In the genomic region with DNA sequence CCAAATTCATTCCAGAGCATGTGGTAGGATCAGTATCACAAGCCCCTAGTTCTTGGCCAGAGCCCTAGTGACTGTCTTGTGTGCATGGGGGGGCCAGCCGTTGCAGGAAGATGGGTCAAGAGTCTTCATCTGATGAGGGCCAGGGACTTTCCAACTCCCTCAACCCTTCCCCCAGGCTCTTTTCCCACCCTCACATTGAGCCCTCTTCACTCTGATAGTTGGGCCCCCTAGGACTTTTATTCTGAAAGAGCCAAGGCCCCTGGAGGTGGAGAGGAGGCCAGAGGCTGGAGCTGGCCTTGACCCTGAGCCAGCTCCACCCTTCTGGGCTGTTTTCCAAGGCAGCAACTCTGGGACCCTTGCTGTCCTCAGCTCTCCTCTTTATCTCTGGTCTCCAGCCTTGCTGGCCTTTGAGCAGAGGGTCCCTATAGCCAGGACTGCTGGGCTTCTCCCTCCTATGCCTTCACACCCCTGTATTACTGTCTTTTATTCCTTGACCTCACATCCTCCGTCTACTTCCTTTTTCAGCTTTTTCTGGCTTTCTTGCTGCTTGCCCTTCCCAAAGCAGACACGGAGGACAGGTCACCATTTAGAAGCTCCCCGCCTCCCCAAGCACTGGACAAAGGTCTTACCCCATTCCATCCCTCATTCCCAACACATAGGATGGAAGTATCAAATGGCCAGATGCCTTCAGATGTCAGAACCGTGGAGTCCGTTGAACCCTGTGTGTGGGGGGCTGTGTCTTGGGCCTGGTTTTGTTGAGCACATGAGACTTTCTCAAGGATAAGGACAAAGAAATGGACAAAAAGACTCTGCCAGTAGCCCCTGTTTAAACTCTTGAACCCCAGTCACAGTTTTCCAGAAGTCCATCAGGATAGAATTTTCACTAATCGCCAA, we compare ENCODE assay signal across 24 cellular contexts. TPM values are rescaled to one million over a fixed set of nuclear protein-coding genes. Genes with fewer than 3 reads are reported as not detected.
DNase-seq lines count a peak whose midpoint lies in the region; ATAC-seq and TF ChIP-seq lines count a peak whose summit lies in the region.
"Had no signal": no experiment of that assay in that cellular context is flagged by ENCODE, and none has a peak within 500 bp of the region (broad histone marks: within the 10 kb centered on the region; RNA-seq: fewer than 3 reads in every experiment).

No MANE protein-coding gene starts in this region.

- H3K27ac ChIP-seq in CD8-positive, alpha-beta memory T cell (ENCODE audit: low read depth, low read length), result peak overlapping the region; percentile 51
- H3K27ac ChIP-seq in right cardiac atrium (ENCODE audit: low read length), result peak overlapping the region; percentile 19
- H3K27ac ChIP-seq: A549; BLaER1 treated with 17β-estradiol and CSF1 and Interleukin-3, amounts not matched to agents 10 nM and 100 nM; cardiac muscle cell; KMS-11 had no signal

- no peaks in the 10 kb centered on the region for H3K4me1 ChIP-seq in CD8-positive, alpha-beta memory T cell (ENCODE audit: insufficient read depth, low read length)
- H3K4me1 ChIP-seq in right cardiac atrium (ENCODE audit: control insufficient read depth, insufficient read depth, low read length), result peaks cover 4% of the 10 kb centered on the region
- H3K4me1 ChIP-seq: A549 had no signal

- no peaks in the 10 kb centered on the region for H3K9me3 Mint-ChIP-seq in CD8-positive, alpha-beta memory T cell
- H3K9me3 Mint-ChIP-seq in activated T-helper 1 cell treated with anti-CD3 and anti-CD28 coated beads, Interleukin-12 subunit alpha, Interleukin-12 subunit beta, Interleukin-2, Interleukin-4 antibody, amounts not matched to agents 30 ng/mL and 10 ng/mL and 1 ng/mL, durations not matched to agents 14 hours and 24 hours and 36 hours, result no peaks in the 10 kb centered on the region

- no peak for DNase-seq in CD8-positive, alpha-beta memory T cell
- DNase-seq in activated T-helper 1 cell treated with anti-CD3 and anti-CD28 coated beads, Interleukin-12 subunit alpha, Interleukin-12 subunit beta, Interleukin-2, Interleukin-4 antibody, amounts not matched to agents 30 ng/mL and 10 ng/mL and 1 ng/mL, durations not matched to agents 14 hours and 24 hours and 36 hours (ENCODE audit: low spot score), result no peak
- DNase-seq in right cardiac atrium (peak; percentile 60 to 82 (median 79)), omental fat pad (ENCODE audit: low spot score) (peak; percentile 19), NCI-H446 (lab: John Stamatoyannopoulos, UW) (no peak), head of caudate nucleus (no peak), NCI-H510A treated with DMSO at 0.1 percent for 48 hours (lab: John Stamatoyannopoulos, UW) (no peak)
- DNase-seq: activated CD4-positive, alpha-beta T cell treated with anti-CD3 and anti-CD28 coated beads for 4 hours; activated CD8-positive, alpha-beta memory T cell treated with anti-CD3 and anti-CD28 coated beads, Interleukin-2, amount 10 ng/mL, durations not matched to agents 7 days and 5 days; activated effector memory CD4-positive, alpha-beta T cell treated with anti-CD3 and anti-CD28 coated beads, Interleukin-2, amount 50 U/mL, for 16 hours; DMS153; GF-D8; NCI-H1930; NCI-H345; NK-92 treated with Interleukin-12 subunit alpha and Interleukin-12 subunit beta, amount 100 ng/mL, for 24 hours had no signal

- H3K36me3 Mint-ChIP-seq in CD8-positive, alpha-beta memory T cell, result peaks cover 0 to 4% (median 0%) of the 10 kb centered on the region in 3 donors
- H3K36me3 Mint-ChIP-seq in activated T-helper 1 cell treated with anti-CD3 and anti-CD28 coated beads, Interleukin-12 subunit alpha, Interleukin-12 subunit beta, Interleukin-2, Interleukin-4 antibody, amounts not matched to agents 30 ng/mL and 10 ng/mL and 1 ng/mL, durations not matched to agents 14 hours and 24 hours and 36 hours (ENCODE audit: low read depth), result peaks cover 21% of the 10 kb centered on the region
- H3K36me3 Mint-ChIP-seq: activated CD8-positive, alpha-beta memory T cell treated with anti-CD3 and anti-CD28 coated beads, Interleukin-2, amount 10 ng/mL, durations not matched to agents 7 days and 5 days had no signal

- no peak overlapping the region for H3K4me3 Mint-ChIP-seq in CD8-positive, alpha-beta memory T cell
- H3K4me3 Mint-ChIP-seq in activated T-helper 1 cell treated with anti-CD3 and anti-CD28 coated beads, Interleukin-12 subunit alpha, Interleukin-12 subunit beta, Interleukin-2, Interleukin-4 antibody, amounts not matched to agents 30 ng/mL and 10 ng/mL and 1 ng/mL, durations not matched to agents 14 hours and 24 hours and 36 hours, result no peak overlapping the region
- H3K4me3 Mint-ChIP-seq: activated CD8-positive, alpha-beta memory T cell treated with anti-CD3 and anti-CD28 coated beads, Interleukin-2, amount 10 ng/mL, durations not matched to agents 7 days and 5 days had no signal

- H3K27ac Mint-ChIP-seq in CD8-positive, alpha-beta memory T cell, result peak overlapping the region in 1 of 8 donors; percentile 60
- H3K27ac Mint-ChIP-seq in activated T-helper 1 cell treated with anti-CD3 and anti-CD28 coated beads, Interleukin-12 subunit alpha, Interleukin-12 subunit beta, Interleukin-2, Interleukin-4 antibody, amounts not matched to agents 30 ng/mL and 10 ng/mL and 1 ng/mL, durations not matched to agents 14 hours and 24 hours and 36 hours, result peak overlapping the region; percentile 55
- H3K27ac Mint-ChIP-seq: activated CD8-positive, alpha-beta memory T cell treated with anti-CD3 and anti-CD28 coated beads, Interleukin-2, amount 10 ng/mL, durations not matched to agents 7 days and 5 days had no signal

- no peaks in the 10 kb centered on the region for H3K9me3 ChIP-seq in CD8-positive, alpha-beta memory T cell (ENCODE audit: low read length)
- no peaks in the 10 kb centered on the region for H3K9me3 ChIP-seq in right cardiac atrium (ENCODE audit: control insufficient read depth, low read length)
- H3K9me3 ChIP-seq: A549; adrenal gland; BLaER1 treated with 17β-estradiol and CSF1 and Interleukin-3, amounts not matched to agents 10 nM and 100 nM; esophagus muscularis mucosa had no signal

- H3K36me3 ChIP-seq in CD8-positive, alpha-beta memory T cell (ENCODE audit: insufficient read depth, low read length), result no peaks in the 10 kb centered on the region
- H3K36me3 ChIP-seq: adrenal gland, cardiac muscle cell had no signal

- POLR2A ChIA-PET in CD8-positive, alpha-beta memory T cell (lab: Charles Lee), result no interaction called here

- ATAC-seq in right cardiac atrium (peak; percentile 68 to 69), omental fat pad (ENCODE audit: low FRiP score) (no peak), GM18861 (IDR thresholded peaks at IDR 0.05; ENCODE audit: unreplicated experiment) (no peak)
- ATAC-seq: A549; activated CD8-positive, alpha-beta memory T cell treated with anti-CD3 and anti-CD28 coated beads, Interleukin-2, amount 10 ng/mL, durations not matched to agents 7 days and 5 days had no signal

- peaks cover 0 to 4% (median 0%) of the 10 kb centered on the region in 3 donors for H3K4me1 Mint-ChIP-seq in CD8-positive, alpha-beta memory T cell
- H3K4me1 Mint-ChIP-seq in activated T-helper 1 cell treated with anti-CD3 and anti-CD28 coated beads, Interleukin-12 subunit alpha, Interleukin-12 subunit beta, Interleukin-2, Interleukin-4 antibody, amounts not matched to agents 30 ng/mL and 10 ng/mL and 1 ng/mL, durations not matched to agents 14 hours and 24 hours and 36 hours (ENCODE audit: low read depth), result peaks cover 5% of the 10 kb centered on the region

- no peaks in the 10 kb centered on the region for H3K27me3 Mint-ChIP-seq in CD8-positive, alpha-beta memory T cell
- no peaks in the 10 kb centered on the region for H3K27me3 Mint-ChIP-seq in activated T-helper 1 cell treated with anti-CD3 and anti-CD28 coated beads, Interleukin-12 subunit alpha, Interleukin-12 subunit beta, Interleukin-2, Interleukin-4 antibody, amounts not matched to agents 30 ng/mL and 10 ng/mL and 1 ng/mL, durations not matched to agents 14 hours and 24 hours and 36 hours (ENCODE audit: insufficient read depth)
- H3K27me3 Mint-ChIP-seq: activated CD8-positive, alpha-beta memory T cell treated with anti-CD3 and anti-CD28 coated beads, Interleukin-2, amount 10 ng/mL, durations not matched to agents 7 days and 5 days had no signal

- TF ChIP-seq CTCF in omental fat pad (IDR thresholded peaks at IDR 0.05), result no peak

- no peak overlapping the region for H3K4me3 ChIP-seq in CD8-positive, alpha-beta memory T cell (ENCODE audit: low read length)
- H3K4me3 ChIP-seq in right cardiac atrium (ENCODE audit: low read length), result no peak overlapping the region
- H3K4me3 ChIP-seq: A549; adrenal gland; BLaER1 treated with 17β-estradiol and CSF1 and Interleukin-3, amounts not matched to agents 10 nM and 100 nM; cardiac muscle cell; esophagus muscularis mucosa had no signal

- 48% methylated on average over 7 of the region's 7 CpGs for WGBS in right cardiac atrium

- intact Hi-C loops in activated T-helper 1 cell treated with anti-CD3 and anti-CD28 coated beads, Interleukin-12 subunit alpha, Interleukin-12 subunit beta, Interleukin-2, Interleukin-4 antibody, amounts not matched to agents 30 ng/mL and 10 ng/mL and 1 ng/mL, durations not matched to agents 14 hours and 24 hours and 36 hours (cut with micrococcal nuclease), result no loop called here
- intact Hi-C loops in right cardiac atrium (cut with DNase I) (no loop called here), head of caudate nucleus (cut with DNase I) (no loop called here)

- no peaks in the 10 kb centered on the region for H3K27me3 ChIP-seq in CD8-positive, alpha-beta memory T cell (ENCODE audit: insufficient read depth, low read length, poor library complexity, severe bottlenecking)
- H3K27me3 ChIP-seq in right cardiac atrium (ENCODE audit: control insufficient read depth, insufficient read depth), result no peaks in the 10 kb centered on the region
- H3K27me3 ChIP-seq: adrenal gland; BLaER1 treated with 17β-estradiol and CSF1 and Interleukin-3, amounts not matched to agents 10 nM and 100 nM; esophagus muscularis mucosa had no signal

- CTCF ChIA-PET in CD8-positive, alpha-beta memory T cell (lab: Charles Lee), result interaction anchor here (0.8 kb wide), 1 partner anchor 14 kb away, joined by 3 read pairs; the partner anchor contains the start of gene C1RL

RNA-seq across cellular contexts. Expression of gene RBP5, which starts 5.6 kb away (rescaled TPM):
- under 1 TPM in 1 of 2 experiments, not detected in 1; 0.31 TPM for total RNA-seq in CD8-positive, alpha-beta memory T cell
- polyA plus RNA-seq in CD8-positive, alpha-beta memory T cell, result not detected
- 0.51 TPM in 1 of 2 replicates, not detected in the other for total RNA-seq in activated T-helper 1 cell treated with anti-CD3 and anti-CD28 coated beads, Interleukin-12 subunit alpha, Interleukin-12 subunit beta, Interleukin-2, Interleukin-4 antibody, amounts not matched to agents 30 ng/mL and 10 ng/mL and 1 ng/mL, durations not matched to agents 14 hours and 24 hours and 36 hours
- 1 to 10 TPM in 1 of 4 donors, under 1 TPM in 2, not detected in 1; 0.47 to 1.7 (median 0.65) TPM for total RNA-seq in right cardiac atrium
- 0.77 TPM for polyA plus RNA-seq in right cardiac atrium
- total RNA-seq in omental fat pad, result 1 to 10 TPM; 1.0 to 3.0 (median 1.9) TPM
- total RNA-seq: lung microvascular endothelial cell, RPMI7951 had no signal

RNA-seq across cellular contexts. Expression of gene CLSTN3, which starts 7.0 kb away (rescaled TPM):
- total RNA-seq in CD8-positive, alpha-beta memory T cell, result 10 to 100 TPM; 16.5 to 17.7 TPM
- polyA plus RNA-seq in CD8-positive, alpha-beta memory T cell, result 7.7 TPM
- total RNA-seq in activated T-helper 1 cell treated with anti-CD3 and anti-CD28 coated beads, Interleukin-12 subunit alpha, Interleukin-12 subunit beta, Interleukin-2, Interleukin-4 antibody, amounts not matched to agents 30 ng/mL and 10 ng/mL and 1 ng/mL, durations not matched to agents 14 hours and 24 hours and 36 hours, result 48.5 and 50.8 TPM in 2 replicates
- total RNA-seq in right cardiac atrium, result 10 to 100 TPM in 3 of 4 donors, 1 to 10 TPM in 1; 7.0 to 11.1 (median 10.7) TPM
- 13.6 TPM for polyA plus RNA-seq in right cardiac atrium
- 10 to 100 TPM; 25.9 to 57.5 (median 44.8) TPM for total RNA-seq in omental fat pad

RNA-seq across cellular contexts. Expression of gene C1RL, which starts 14.1 kb away (rescaled TPM):
- total RNA-seq in CD8-positive, alpha-beta memory T cell, result 10 to 100 TPM; 12.7 to 14.2 TPM
- polyA plus RNA-seq in CD8-positive, alpha-beta memory T cell, result 7.2 TPM
- total RNA-seq in activated T-helper 1 cell treated with anti-CD3 and anti-CD28 coated beads, Interleukin-12 subunit alpha, Interleukin-12 subunit beta, Interleukin-2, Interleukin-4 antibody, amounts not matched to agents 30 ng/mL and 10 ng/mL and 1 ng/mL, durations not matched to agents 14 hours and 24 hours and 36 hours, result 21.5 and 21.8 TPM in 2 replicates
- total RNA-seq in right cardiac atrium (10 to 100 TPM; 17.6 to 29.6 (median 21.6) TPM), omental fat pad (100 to 1,000 TPM in 2 of 4 donors, 10 to 100 TPM in 2; 85.9 to 126 (median 107) TPM)
- 16.7 TPM for polyA plus RNA-seq in right cardiac atrium

RNA-seq across cellular contexts. Expression of gene C1R, which starts 30.9 kb away (rescaled TPM):
- 1 to 10 TPM; 1.2 to 1.7 TPM for total RNA-seq in CD8-positive, alpha-beta memory T cell
- polyA plus RNA-seq in CD8-positive, alpha-beta memory T cell, result 1.9 TPM
- total RNA-seq in activated T-helper 1 cell treated with anti-CD3 and anti-CD28 coated beads, Interleukin-12 subunit alpha, Interleukin-12 subunit beta, Interleukin-2, Interleukin-4 antibody, amounts not matched to agents 30 ng/mL and 10 ng/mL and 1 ng/mL, durations not matched to agents 14 hours and 24 hours and 36 hours, result 1.7 and 2.0 TPM in 2 replicates
- total RNA-seq in right cardiac atrium, result 100 to 1,000 TPM; 245 to 447 (median 372) TPM
- 201 TPM for polyA plus RNA-seq in right cardiac atrium
- 1,000 to 10,000 TPM in 1 of 4 donors, 100 to 1,000 TPM in 3; 571 to 1,080 (median 751) TPM for total RNA-seq in omental fat pad

Comparison
In these comparisons a context has a peak if more than half of its experiments do, and no peak if none do; other contexts are left out.
1. DNase-seq: peak in right cardiac atrium (3 of 3) and omental fat pad (single experiment); none in CD8-positive, alpha-beta memory T cell (0 of 5), activated T-helper 1 cell treated with anti-CD3 and anti-CD28 coated beads, Interleukin-12 subunit alpha, Interleukin-12 subunit beta, Interleukin-2, Interleukin-4 antibody, amounts not matched to agents 30 ng/mL and 10 ng/mL and 1 ng/mL, durations not matched to agents 14 hours and 24 hours and 36 hours (single experiment), NCI-H446 (0 of 2), head of caudate nucleus (0 of 42) and NCI-H510A treated with DMSO at 0.1 percent for 48 hours (single experiment).
2. ATAC-seq: peak in right cardiac atrium (2 of 2); none in omental fat pad (single experiment) and GM18861 (single experiment).